In the genomic region with DNA sequence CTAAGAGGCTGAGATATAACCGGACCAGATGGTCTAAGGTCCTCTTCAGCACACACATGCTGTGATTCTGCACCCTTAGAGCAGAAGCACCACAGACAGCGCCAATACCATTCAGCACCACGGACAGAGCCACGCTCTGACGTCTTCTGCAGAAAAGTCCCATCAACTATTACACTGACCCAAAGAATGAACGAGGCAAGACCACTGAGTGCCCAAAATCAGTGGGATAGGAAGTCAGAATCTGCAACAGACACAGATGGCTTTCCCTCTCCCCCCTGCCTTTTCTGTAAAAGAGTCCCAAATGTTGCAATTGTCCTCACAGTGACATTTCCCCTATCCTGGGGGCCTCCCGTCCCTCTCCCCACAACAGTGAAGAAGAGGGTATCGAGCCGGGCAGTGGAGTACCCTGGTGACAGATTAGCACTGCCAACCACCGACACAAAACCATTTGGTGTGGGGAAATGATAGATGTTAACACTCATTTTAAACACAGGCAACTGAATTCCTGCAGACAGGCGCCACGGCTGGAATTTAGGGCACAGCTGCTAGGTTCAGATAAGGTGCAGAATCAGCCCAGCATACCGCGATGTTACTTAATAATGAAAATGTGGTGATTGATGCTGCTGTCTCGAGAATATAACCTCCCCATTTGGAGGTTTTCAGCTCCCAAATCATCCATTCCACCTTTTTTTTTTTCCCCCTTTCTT, we compare ENCODE assay signal across 1 cellular context.
TF ChIP-seq lines count a peak whose summit lies in the region.

No MANE protein-coding gene starts in this region.

TF ChIP-seq in HepG2, 621 proteins besides CTCF, POLR2A, EP300 and RAD21 (continued from another document and continues in another):
- TF ChIP-seq, protein P1, sequence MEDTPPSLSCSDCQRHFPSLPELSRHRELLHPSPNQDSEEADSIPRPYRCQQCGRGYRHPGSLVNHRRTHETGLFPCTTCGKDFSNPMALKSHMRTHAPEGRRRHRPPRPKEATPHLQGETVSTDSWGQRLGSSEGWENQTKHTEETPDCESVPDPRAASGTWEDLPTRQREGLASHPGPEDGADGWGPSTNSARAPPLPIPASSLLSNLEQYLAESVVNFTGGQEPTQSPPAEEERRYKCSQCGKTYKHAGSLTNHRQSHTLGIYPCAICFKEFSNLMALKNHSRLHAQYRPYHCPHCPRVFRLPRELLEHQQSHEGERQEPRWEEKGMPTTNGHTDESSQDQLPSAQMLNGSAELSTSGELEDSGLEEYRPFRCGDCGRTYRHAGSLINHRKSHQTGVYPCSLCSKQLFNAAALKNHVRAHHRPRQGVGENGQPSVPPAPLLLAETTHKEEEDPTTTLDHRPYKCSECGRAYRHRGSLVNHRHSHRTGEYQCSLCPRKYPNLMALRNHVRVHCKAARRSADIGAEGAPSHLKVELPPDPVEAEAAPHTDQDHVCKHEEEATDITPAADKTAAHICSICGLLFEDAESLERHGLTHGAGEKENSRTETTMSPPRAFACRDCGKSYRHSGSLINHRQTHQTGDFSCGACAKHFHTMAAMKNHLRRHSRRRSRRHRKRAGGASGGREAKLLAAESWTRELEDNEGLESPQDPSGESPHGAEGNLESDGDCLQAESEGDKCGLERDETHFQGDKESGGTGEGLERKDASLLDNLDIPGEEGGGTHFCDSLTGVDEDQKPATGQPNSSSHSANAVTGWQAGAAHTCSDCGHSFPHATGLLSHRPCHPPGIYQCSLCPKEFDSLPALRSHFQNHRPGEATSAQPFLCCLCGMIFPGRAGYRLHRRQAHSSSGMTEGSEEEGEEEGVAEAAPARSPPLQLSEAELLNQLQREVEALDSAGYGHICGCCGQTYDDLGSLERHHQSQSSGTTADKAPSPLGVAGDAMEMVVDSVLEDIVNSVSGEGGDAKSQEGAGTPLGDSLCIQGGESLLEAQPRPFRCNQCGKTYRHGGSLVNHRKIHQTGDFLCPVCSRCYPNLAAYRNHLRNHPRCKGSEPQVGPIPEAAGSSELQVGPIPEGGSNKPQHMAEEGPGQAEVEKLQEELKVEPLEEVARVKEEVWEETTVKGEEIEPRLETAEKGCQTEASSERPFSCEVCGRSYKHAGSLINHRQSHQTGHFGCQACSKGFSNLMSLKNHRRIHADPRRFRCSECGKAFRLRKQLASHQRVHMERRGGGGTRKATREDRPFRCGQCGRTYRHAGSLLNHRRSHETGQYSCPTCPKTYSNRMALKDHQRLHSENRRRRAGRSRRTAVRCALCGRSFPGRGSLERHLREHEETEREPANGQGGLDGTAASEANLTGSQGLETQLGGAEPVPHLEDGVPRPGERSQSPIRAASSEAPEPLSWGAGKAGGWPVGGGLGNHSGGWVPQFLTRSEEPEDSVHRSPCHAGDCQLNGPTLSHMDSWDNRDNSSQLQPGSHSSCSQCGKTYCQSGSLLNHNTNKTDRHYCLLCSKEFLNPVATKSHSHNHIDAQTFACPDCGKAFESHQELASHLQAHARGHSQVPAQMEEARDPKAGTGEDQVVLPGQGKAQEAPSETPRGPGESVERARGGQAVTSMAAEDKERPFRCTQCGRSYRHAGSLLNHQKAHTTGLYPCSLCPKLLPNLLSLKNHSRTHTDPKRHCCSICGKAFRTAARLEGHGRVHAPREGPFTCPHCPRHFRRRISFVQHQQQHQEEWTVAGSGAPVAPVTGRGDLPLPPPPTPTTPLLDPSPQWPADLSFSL (CRISPR knock-in tag; IDR thresholded peaks at IDR 0.05), result no peak; the same call in 1 of the 2 replicates
- peak; percentile 84; the same call in 1 of the 2 replicates for TF ChIP-seq REL (CRISPR knock-in tag; conservative IDR thresholded peaks at IDR 0.05)
- TF ChIP-seq ZNF230 (CRISPR knock-in tag; IDR thresholded peaks at IDR 0.05), result peak; percentile 99
- peak; percentile 96 for TF ChIP-seq RARA (CRISPR knock-in tag; IDR thresholded peaks at IDR 0.05)
- TF ChIP-seq, protein P2, sequence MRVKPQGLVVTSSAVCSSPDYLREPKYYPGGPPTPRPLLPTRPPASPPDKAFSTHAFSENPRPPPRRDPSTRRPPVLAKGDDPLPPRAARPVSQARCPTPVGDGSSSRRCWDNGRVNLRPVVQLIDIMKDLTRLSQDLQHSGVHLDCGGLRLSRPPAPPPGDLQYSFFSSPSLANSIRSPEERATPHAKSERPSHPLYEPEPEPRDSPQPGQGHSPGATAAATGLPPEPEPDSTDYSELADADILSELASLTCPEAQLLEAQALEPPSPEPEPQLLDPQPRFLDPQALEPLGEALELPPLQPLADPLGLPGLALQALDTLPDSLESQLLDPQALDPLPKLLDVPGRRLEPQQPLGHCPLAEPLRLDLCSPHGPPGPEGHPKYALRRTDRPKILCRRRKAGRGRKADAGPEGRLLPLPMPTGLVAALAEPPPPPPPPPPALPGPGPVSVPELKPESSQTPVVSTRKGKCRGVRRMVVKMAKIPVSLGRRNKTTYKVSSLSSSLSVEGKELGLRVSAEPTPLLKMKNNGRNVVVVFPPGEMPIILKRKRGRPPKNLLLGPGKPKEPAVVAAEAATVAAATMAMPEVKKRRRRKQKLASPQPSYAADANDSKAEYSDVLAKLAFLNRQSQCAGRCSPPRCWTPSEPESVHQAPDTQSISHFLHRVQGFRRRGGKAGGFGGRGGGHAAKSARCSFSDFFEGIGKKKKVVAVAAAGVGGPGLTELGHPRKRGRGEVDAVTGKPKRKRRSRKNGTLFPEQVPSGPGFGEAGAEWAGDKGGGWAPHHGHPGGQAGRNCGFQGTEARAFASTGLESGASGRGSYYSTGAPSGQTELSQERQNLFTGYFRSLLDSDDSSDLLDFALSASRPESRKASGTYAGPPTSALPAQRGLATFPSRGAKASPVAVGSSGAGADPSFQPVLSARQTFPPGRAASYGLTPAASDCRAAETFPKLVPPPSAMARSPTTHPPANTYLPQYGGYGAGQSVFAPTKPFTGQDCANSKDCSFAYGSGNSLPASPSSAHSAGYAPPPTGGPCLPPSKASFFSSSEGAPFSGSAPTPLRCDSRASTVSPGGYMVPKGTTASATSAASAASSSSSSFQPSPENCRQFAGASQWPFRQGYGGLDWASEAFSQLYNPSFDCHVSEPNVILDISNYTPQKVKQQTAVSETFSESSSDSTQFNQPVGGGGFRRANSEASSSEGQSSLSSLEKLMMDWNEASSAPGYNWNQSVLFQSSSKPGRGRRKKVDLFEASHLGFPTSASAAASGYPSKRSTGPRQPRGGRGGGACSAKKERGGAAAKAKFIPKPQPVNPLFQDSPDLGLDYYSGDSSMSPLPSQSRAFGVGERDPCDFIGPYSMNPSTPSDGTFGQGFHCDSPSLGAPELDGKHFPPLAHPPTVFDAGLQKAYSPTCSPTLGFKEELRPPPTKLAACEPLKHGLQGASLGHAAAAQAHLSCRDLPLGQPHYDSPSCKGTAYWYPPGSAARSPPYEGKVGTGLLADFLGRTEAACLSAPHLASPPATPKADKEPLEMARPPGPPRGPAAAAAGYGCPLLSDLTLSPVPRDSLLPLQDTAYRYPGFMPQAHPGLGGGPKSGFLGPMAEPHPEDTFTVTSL (CRISPR knock-in tag; IDR thresholded peaks at IDR 0.05; ENCODE audit: borderline replicate concordance), result peak; percentile 72
- peak; percentile 50; the same call in 1 of the 2 replicates for TF ChIP-seq KAT7 (CRISPR knock-in tag; IDR thresholded peaks at IDR 0.05; ENCODE audit: borderline replicate concordance)
- TF ChIP-seq FOXA1 (IDR thresholded peaks at IDR 0.05), result no peak
- peak; percentile 67 for TF ChIP-seq FOXA1 (CRISPR knock-in tag; IDR thresholded peaks at IDR 0.05)
- TF ChIP-seq TCF7 (IDR thresholded peaks at IDR 0.05; ENCODE audit: low read depth), result no peak
- no peak for TF ChIP-seq MAFK (conservative IDR thresholded peaks at IDR 0.05 in 1 of 2, IDR thresholded peaks at IDR 0.05 in 1 of 2; ENCODE audit: low read length in 2 of 2)
- peak; percentile 98 for TF ChIP-seq ZNF552 (CRISPR knock-in tag; IDR thresholded peaks at IDR 0.05; ENCODE audit: borderline replicate concordance)
- peak; percentile 92 for TF ChIP-seq ZBTB38 (CRISPR knock-in tag; IDR thresholded peaks at IDR 0.05)
- TF ChIP-seq SIX4 (CRISPR knock-in tag; IDR thresholded peaks at IDR 0.05), result peak; percentile 98
- TF ChIP-seq MAFF (IDR thresholded peaks at IDR 0.05; ENCODE audit: low read depth, low read length), result no peak
- TF ChIP-seq HOXA9 (CRISPR knock-in tag; IDR thresholded peaks at IDR 0.05; ENCODE audit: borderline replicate concordance), result peak; percentile 99
- peak; percentile 87 for TF ChIP-seq RBAK (CRISPR knock-in tag; IDR thresholded peaks at IDR 0.05)
- TF ChIP-seq IKZF1 (IDR thresholded peaks at IDR 0.05), result no peak
- TF ChIP-seq SMAD1 (CRISPR knock-in tag; IDR thresholded peaks at IDR 0.05; ENCODE audit: borderline replicate concordance, low read depth), result no peak
- TF ChIP-seq THAP11 (CRISPR knock-in tag; IDR thresholded peaks at IDR 0.05), result peak; percentile 90
- TF ChIP-seq, protein P3, sequence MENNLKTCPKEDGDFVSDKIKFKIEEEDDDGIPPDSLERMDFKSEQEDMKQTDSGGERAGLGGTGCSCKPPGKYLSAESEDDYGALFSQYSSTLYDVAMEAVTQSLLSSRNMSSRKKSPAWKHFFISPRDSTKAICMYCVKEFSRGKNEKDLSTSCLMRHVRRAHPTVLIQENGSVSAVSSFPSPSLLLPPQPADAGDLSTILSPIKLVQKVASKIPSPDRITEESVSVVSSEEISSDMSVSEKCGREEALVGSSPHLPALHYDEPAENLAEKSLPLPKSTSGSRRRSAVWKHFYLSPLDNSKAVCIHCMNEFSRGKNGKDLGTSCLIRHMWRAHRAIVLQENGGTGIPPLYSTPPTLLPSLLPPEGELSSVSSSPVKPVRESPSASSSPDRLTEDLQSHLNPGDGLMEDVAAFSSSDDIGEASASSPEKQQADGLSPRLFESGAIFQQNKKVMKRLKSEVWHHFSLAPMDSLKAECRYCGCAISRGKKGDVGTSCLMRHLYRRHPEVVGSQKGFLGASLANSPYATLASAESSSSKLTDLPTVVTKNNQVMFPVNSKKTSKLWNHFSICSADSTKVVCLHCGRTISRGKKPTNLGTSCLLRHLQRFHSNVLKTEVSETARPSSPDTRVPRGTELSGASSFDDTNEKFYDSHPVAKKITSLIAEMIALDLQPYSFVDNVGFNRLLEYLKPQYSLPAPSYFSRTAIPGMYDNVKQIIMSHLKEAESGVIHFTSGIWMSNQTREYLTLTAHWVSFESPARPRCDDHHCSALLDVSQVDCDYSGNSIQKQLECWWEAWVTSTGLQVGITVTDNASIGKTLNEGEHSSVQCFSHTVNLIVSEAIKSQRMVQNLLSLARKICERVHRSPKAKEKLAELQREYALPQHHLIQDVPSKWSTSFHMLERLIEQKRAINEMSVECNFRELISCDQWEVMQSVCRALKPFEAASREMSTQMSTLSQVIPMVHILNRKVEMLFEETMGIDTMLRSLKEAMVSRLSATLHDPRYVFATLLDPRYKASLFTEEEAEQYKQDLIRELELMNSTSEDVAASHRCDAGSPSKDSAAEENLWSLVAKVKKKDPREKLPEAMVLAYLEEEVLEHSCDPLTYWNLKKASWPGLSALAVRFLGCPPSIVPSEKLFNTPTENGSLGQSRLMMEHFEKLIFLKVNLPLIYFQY (CRISPR knock-in tag; IDR thresholded peaks at IDR 0.05; ENCODE audit: borderline replicate concordance), result peak; percentile 99
- TF ChIP-seq, protein P4, sequence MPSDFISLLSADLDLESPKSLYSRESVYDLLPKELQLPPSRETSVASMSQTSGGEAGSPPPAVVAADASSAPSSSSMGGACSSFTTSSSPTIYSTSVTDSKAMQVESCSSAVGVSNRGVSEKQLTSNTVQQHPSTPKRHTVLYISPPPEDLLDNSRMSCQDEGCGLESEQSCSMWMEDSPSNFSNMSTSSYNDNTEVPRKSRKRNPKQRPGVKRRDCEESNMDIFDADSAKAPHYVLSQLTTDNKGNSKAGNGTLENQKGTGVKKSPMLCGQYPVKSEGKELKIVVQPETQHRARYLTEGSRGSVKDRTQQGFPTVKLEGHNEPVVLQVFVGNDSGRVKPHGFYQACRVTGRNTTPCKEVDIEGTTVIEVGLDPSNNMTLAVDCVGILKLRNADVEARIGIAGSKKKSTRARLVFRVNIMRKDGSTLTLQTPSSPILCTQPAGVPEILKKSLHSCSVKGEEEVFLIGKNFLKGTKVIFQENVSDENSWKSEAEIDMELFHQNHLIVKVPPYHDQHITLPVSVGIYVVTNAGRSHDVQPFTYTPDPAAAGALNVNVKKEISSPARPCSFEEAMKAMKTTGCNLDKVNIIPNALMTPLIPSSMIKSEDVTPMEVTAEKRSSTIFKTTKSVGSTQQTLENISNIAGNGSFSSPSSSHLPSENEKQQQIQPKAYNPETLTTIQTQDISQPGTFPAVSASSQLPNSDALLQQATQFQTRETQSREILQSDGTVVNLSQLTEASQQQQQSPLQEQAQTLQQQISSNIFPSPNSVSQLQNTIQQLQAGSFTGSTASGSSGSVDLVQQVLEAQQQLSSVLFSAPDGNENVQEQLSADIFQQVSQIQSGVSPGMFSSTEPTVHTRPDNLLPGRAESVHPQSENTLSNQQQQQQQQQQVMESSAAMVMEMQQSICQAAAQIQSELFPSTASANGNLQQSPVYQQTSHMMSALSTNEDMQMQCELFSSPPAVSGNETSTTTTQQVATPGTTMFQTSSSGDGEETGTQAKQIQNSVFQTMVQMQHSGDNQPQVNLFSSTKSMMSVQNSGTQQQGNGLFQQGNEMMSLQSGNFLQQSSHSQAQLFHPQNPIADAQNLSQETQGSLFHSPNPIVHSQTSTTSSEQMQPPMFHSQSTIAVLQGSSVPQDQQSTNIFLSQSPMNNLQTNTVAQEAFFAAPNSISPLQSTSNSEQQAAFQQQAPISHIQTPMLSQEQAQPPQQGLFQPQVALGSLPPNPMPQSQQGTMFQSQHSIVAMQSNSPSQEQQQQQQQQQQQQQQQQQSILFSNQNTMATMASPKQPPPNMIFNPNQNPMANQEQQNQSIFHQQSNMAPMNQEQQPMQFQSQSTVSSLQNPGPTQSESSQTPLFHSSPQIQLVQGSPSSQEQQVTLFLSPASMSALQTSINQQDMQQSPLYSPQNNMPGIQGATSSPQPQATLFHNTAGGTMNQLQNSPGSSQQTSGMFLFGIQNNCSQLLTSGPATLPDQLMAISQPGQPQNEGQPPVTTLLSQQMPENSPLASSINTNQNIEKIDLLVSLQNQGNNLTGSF (CRISPR knock-in tag; IDR thresholded peaks at IDR 0.05), result peak; percentile 100
- peak; percentile 100 for TF ChIP-seq CBX5 (CRISPR knock-in tag; IDR thresholded peaks at IDR 0.05; ENCODE audit: borderline replicate concordance)
- no peak for TF ChIP-seq HNRNPK (IDR thresholded peaks at IDR 0.05; ENCODE audit: low read depth, low read length, poor library complexity, severe bottlenecking)
- no peak for TF ChIP-seq CEBPB (IDR thresholded peaks at IDR 0.05; ENCODE audit: borderline replicate concordance, low read depth, low read length)
- TF ChIP-seq, protein P5, sequence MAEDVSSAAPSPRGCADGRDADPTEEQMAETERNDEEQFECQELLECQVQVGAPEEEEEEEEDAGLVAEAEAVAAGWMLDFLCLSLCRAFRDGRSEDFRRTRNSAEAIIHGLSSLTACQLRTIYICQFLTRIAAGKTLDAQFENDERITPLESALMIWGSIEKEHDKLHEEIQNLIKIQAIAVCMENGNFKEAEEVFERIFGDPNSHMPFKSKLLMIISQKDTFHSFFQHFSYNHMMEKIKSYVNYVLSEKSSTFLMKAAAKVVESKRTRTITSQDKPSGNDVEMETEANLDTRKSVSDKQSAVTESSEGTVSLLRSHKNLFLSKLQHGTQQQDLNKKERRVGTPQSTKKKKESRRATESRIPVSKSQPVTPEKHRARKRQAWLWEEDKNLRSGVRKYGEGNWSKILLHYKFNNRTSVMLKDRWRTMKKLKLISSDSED (CRISPR knock-in tag; IDR thresholded peaks at IDR 0.05), result peak; percentile 99
- no peak for TF ChIP-seq DPF2 (CRISPR knock-in tag; IDR thresholded peaks at IDR 0.05; ENCODE audit: borderline replicate concordance, low read depth)
- TF ChIP-seq, protein P6, sequence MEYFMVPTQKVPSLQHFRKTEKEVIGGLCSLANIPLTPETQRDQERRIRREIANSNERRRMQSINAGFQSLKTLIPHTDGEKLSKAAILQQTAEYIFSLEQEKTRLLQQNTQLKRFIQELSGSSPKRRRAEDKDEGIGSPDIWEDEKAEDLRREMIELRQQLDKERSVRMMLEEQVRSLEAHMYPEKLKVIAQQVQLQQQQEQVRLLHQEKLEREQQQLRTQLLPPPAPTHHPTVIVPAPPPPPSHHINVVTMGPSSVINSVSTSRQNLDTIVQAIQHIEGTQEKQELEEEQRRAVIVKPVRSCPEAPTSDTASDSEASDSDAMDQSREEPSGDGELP (IDR thresholded peaks at IDR 0.05; ENCODE audit: borderline replicate concordance, low read depth), result no peak
- TF ChIP-seq MTF2 (CRISPR knock-in tag; IDR thresholded peaks at IDR 0.05; ENCODE audit: borderline replicate concordance), result no peak
- peak; percentile 91 for TF ChIP-seq ZBTB42 (CRISPR knock-in tag; IDR thresholded peaks at IDR 0.05)
